In genomic region chr4:153152453-153153338, GRCh38 we compare ENCODE assay signal across 9 cellular contexts. TPM values are rescaled to one million over a fixed set of nuclear protein-coding genes. Genes with fewer than 3 reads are reported as not detected.
A peak's percentile ranks its signal among the peaks of the same experiment; 100 is the strongest.
DNase-seq lines count a peak whose midpoint lies in the region; ATAC-seq lines count a peak whose summit lies in the region.
"Had no signal": no experiment of that assay in that cellular context is flagged by ENCODE, and none has a peak within 500 bp of the region (broad histone marks: within the 10 kb centered on the region; RNA-seq: fewer than 3 reads in every experiment).

No MANE protein-coding gene starts in this region.

- H3K9me3 Mint-ChIP-seq in naive thymus-derived CD4-positive, alpha-beta T cell, result no peaks in the 10 kb centered on the region
- no peaks in the 10 kb centered on the region for H3K9me3 Mint-ChIP-seq in stimulated activated naive CD8-positive, alpha-beta T cell treated with anti-CD3 and anti-CD28 coated beads, Interleukin-15, Interleukin-2, amounts not matched to agents 100 ng/mL and 50 ng/mL, for 24 hours

- peak; percentile 46 for DNase-seq in NCI-H2029 (lab: John Stamatoyannopoulos, UW)
- no peak for DNase-seq in NCI-H2029 treated with DMSO at 0.1 percent for 48 hours (lab: John Stamatoyannopoulos, UW)
- DNase-seq in NCI-H748 (lab: John Stamatoyannopoulos, UW; ENCODE audit: unreplicated experiment), result peak; percentile 88
- peak; percentile 56 for DNase-seq in activated T-cell treated with anti-CD3 and anti-CD28 coated beads for 4 hours
- DNase-seq in naive thymus-derived CD4-positive, alpha-beta T cell, result peak; percentile 37 to 69 (median 60)

- POLR2A ChIA-PET in naive thymus-derived CD4-positive, alpha-beta T cell (lab: Charles Lee), result interaction anchor here (0.6 to 0.7 kb wide), 2 partner anchors 9 to 511 kb away, joined by 3 to 5 read pairs; no protein-coding TSS in a partner anchor

- intact Hi-C loops in naive thymus-derived CD4-positive, alpha-beta T cell (cut with micrococcal nuclease), result loop anchor here (1.0 to 5.0 kb wide), 8 partner anchors 9 to 374 kb away; partner anchors contain the start of genes ARFIP1 (in 1 of the 2), MND1 (in 1 of the 2) and TIGD4 (in 1 of the 2)

- peak overlapping the region; percentile 78 to 90 (median 85) for H3K27ac Mint-ChIP-seq in naive thymus-derived CD4-positive, alpha-beta T cell
- H3K27ac Mint-ChIP-seq in stimulated activated naive CD8-positive, alpha-beta T cell treated with anti-CD3 and anti-CD28 coated beads, Interleukin-15, Interleukin-2, amounts not matched to agents 100 ng/mL and 50 ng/mL, for 24 hours, result peak overlapping the region; percentile 65

- H3K27me3 Mint-ChIP-seq in naive thymus-derived CD4-positive, alpha-beta T cell, result peaks cover 0 to 43% (median 0%) of the 10 kb centered on the region in 5 donors
- H3K27me3 Mint-ChIP-seq in stimulated activated naive CD8-positive, alpha-beta T cell treated with anti-CD3 and anti-CD28 coated beads, Interleukin-15, Interleukin-2, amounts not matched to agents 100 ng/mL and 50 ng/mL, for 24 hours, result peaks cover 37% of the 10 kb centered on the region

- CTCF ChIA-PET in naive thymus-derived CD4-positive, alpha-beta T cell (lab: Charles Lee), result interaction anchor here (0.7 to 1.4 kb wide), 2 partner anchors 10 to 480 kb away, joined by 3 to 7 read pairs; no protein-coding TSS in a partner anchor

- 1 to 2% methylated on average over 45 of the region's 45 CpGs for WGBS in esophagus, 2 donors

- H3K9me3 ChIP-seq in esophagus (ENCODE audit: control insufficient read depth in 2 of 2, insufficient read depth in 1 of 2, low read depth in 1 of 2, low read length in 1 of 2), result no peaks in the 10 kb centered on the region
- H3K9me3 ChIP-seq in naive thymus-derived CD4-positive, alpha-beta T cell (ENCODE audit: control insufficient read depth in 2 of 3, low read length in 3 of 3), result no peaks in the 10 kb centered on the region

- H3K27me3 ChIP-seq in esophagus (ENCODE audit: control insufficient read depth in 1 of 2, insufficient read depth in 2 of 2, low read length in 2 of 2), result no peaks in the 10 kb centered on the region
- H3K27me3 ChIP-seq in naive thymus-derived CD4-positive, alpha-beta T cell (ENCODE audit: control insufficient read depth in 2 of 2, insufficient read depth in 2 of 2, low read length in 2 of 2), result no peaks in the 10 kb centered on the region

- peak overlapping the region; percentile 91 to 96 (median 92) for H3K4me3 Mint-ChIP-seq in naive thymus-derived CD4-positive, alpha-beta T cell
- H3K4me3 Mint-ChIP-seq in stimulated activated naive CD8-positive, alpha-beta T cell treated with anti-CD3 and anti-CD28 coated beads, Interleukin-15, Interleukin-2, amounts not matched to agents 100 ng/mL and 50 ng/mL, for 24 hours, result peak overlapping the region; percentile 81

- H3K4me3 ChIP-seq in esophagus (ENCODE audit: low read depth in 1 of 2, low read length in 2 of 2), result peak overlapping the region; percentile 50 to 56
- peak overlapping the region; percentile 81 for H3K4me3 ChIP-seq in naive thymus-derived CD4-positive, alpha-beta T cell (ENCODE audit: low read length)

- no peaks in the 10 kb centered on the region for H3K36me3 Mint-ChIP-seq in naive thymus-derived CD4-positive, alpha-beta T cell
- H3K36me3 Mint-ChIP-seq in stimulated activated naive CD8-positive, alpha-beta T cell treated with anti-CD3 and anti-CD28 coated beads, Interleukin-15, Interleukin-2, amounts not matched to agents 100 ng/mL and 50 ng/mL, for 24 hours (ENCODE audit: low read depth), result no peaks in the 10 kb centered on the region

- peaks cover 23 to 42% (median 38%) of the 10 kb centered on the region in 7 donors for H3K4me1 Mint-ChIP-seq in naive thymus-derived CD4-positive, alpha-beta T cell
- H3K4me1 Mint-ChIP-seq in stimulated activated naive CD8-positive, alpha-beta T cell treated with anti-CD3 and anti-CD28 coated beads, Interleukin-15, Interleukin-2, amounts not matched to agents 100 ng/mL and 50 ng/mL, for 24 hours (ENCODE audit: low read depth), result peaks cover 56% of the 10 kb centered on the region

- no peaks in the 10 kb centered on the region for H3K36me3 ChIP-seq in esophagus (ENCODE audit: control insufficient read depth in 2 of 2, insufficient read depth in 2 of 2, low read length in 1 of 2)
- H3K36me3 ChIP-seq in naive thymus-derived CD4-positive, alpha-beta T cell (ENCODE audit: control insufficient read depth in 2 of 3, insufficient read depth in 3 of 3, low read length in 3 of 3), result no peaks in the 10 kb centered on the region

- peak overlapping the region in 1 of 2 donors; percentile 15 for H3K27ac ChIP-seq in esophagus (ENCODE audit: low read depth in 2 of 2, low read length in 1 of 2)
- peak overlapping the region; percentile 69 for H3K27ac ChIP-seq in naive thymus-derived CD4-positive, alpha-beta T cell (ENCODE audit: low read depth, low read length)
- H3K27ac ChIP-seq: 22Rv1 had no signal

- ATAC-seq in HG03354 (IDR thresholded peaks at IDR 0.05; ENCODE audit: poor library complexity, severe bottlenecking, unreplicated experiment), result peak; percentile 39
- peak; percentile 50 for ATAC-seq in naive thymus-derived CD4-positive, alpha-beta T cell

- H3K4me1 ChIP-seq in esophagus (ENCODE audit: control insufficient read depth in 2 of 2, insufficient read depth in 2 of 2, low read length in 1 of 2), result peaks cover 6% of the 10 kb centered on the region in 2 donors
- peaks cover 3 to 12% of the 10 kb centered on the region in 2 donors for H3K4me1 ChIP-seq in naive thymus-derived CD4-positive, alpha-beta T cell (ENCODE audit: control insufficient read depth in 2 of 2, insufficient read depth in 2 of 2, low read length in 2 of 2)

RNA-seq across cellular contexts. Expression of gene TRIM2, which starts 51.5 kb away (rescaled TPM):
- 1 to 10 TPM; 4.0 to 8.8 TPM for polyA plus RNA-seq in esophagus
- 1 to 10 TPM in 4 of 5 experiments, under 1 TPM in 1; 0.12 to 3.9 (median 2.3) TPM for total RNA-seq in naive thymus-derived CD4-positive, alpha-beta T cell
- 1 to 10 TPM in 1 of 2 donors, under 1 TPM in 1; 0.86 to 1.7 TPM for polyA plus RNA-seq in naive thymus-derived CD4-positive, alpha-beta T cell
